8 cellular contexts compared by ENCODE assay signal in genomic region chr2:127810156-127810636, GRCh38. TPM values are rescaled to one million over a fixed set of nuclear protein-coding genes. Genes with fewer than 3 reads are reported as not detected.
DNase-seq lines count a peak whose midpoint lies in the region; ATAC-seq and TF ChIP-seq lines count a peak whose summit lies in the region.

No MANE protein-coding gene starts in this region.

- no peaks in the 10 kb centered on the region for H3K36me3 ChIP-seq in BJ (ENCODE audit: control insufficient read depth, insufficient read depth, low read length)

- CTCF ChIA-PET in BJ (lab: Yijun Ruan, JAX): interaction anchor here (1.0 kb wide), 1 partner anchor 161 kb away, joined by 3 read pairs; no protein-coding TSS in a partner anchor

- POLR2A ChIA-PET in BJ (lab: Charles Lee): no interaction called here

- peak overlapping the region; percentile 65 for H3K4me3 ChIP-seq in BJ (ENCODE audit: low read depth, low read length)

- no peak for ATAC-seq in GM18868 (IDR thresholded peaks at IDR 0.05; ENCODE audit: unreplicated experiment)
- ATAC-seq in GM18867 (IDR thresholded peaks at IDR 0.05; ENCODE audit: unreplicated experiment): no peak

- DNase-seq in BJ (ENCODE audit: low read depth): peak; percentile 4
- peak; percentile 64 for DNase-seq in HT-29 (ENCODE audit: low spot score)
- DNase-seq in inferior parietal cortex (ENCODE audit: extremely low spot score): peak; percentile 41
- peak; percentile 6 for DNase-seq in stromal cell of bone marrow (ENCODE audit: low read depth)
- DNase-seq in NCI-H128 (lab: John Stamatoyannopoulos, UW; ENCODE audit: unreplicated experiment): no peak

- peak overlapping the region; percentile 72 for H3K27ac ChIP-seq in angular gyrus (ENCODE audit: low read depth, low read length)

- peak; percentile 16; the same call in 1 of the 2 replicates for TF ChIP-seq CTCF in BJ (IDR thresholded peaks at IDR 0.05; ENCODE audit: insufficient read depth, low read depth, low read length)

- no peaks in the 10 kb centered on the region for H3K27me3 ChIP-seq in BJ (ENCODE audit: control insufficient read depth, insufficient read depth, low read length)

RNA-seq across cellular contexts. Expression of gene WDR33, which starts 0.8 kb away (rescaled TPM):
- polyA plus RNA-seq in BJ (2011; rRNA removed): 14.8 and 27.4 TPM in 2 replicates
- polyA minus RNA-seq in BJ (2011; rRNA and poly(A)+ RNA removed): 15.5 and 15.7 TPM in 2 replicates
- 23.4 and 26.0 TPM in 2 replicates for total RNA-seq in HT-29 (2014; rRNA removed; shearing (Covaris generic))

RNA-seq across cellular contexts. Expression of gene POLR2D, which starts 47.8 kb away (rescaled TPM):
- 7.4 and 11.8 TPM in 2 replicates for polyA plus RNA-seq in BJ (2011; rRNA removed)
- polyA minus RNA-seq in BJ (2011; rRNA and poly(A)+ RNA removed): 6.8 and 8.4 TPM in 2 replicates
- 14.0 and 17.8 TPM in 2 replicates for total RNA-seq in HT-29 (2014; rRNA removed; shearing (Covaris generic))
